22 cellular contexts compared by ENCODE assay signal in the genomic region with DNA sequence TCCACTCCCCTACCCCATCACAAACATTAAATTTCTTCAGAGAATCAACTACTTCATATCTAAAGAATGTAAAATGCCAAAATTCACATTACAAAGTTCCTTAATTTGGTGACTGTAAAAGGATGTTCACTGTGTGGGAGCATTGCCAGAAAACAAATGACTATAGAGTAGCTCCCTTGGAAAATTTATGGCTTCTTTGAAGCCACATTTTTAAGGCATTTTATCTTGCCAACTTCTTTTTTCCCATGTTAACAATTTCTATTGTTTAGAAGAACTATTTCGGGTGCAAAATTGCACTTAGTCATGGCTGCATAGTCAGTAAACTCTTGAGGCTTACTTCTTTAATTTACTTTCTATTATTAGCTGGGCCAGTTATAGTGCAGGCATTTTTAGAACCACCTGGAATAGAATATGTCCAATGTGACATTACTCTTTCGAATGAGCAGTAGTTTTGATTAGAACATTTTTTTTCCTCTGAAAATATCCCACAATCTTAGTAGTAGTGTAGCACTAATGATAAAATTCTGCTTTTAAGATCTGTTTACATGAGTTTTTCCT.
DNase-seq lines count a peak whose midpoint lies in the region; ATAC-seq and TF ChIP-seq lines count a peak whose summit lies in the region.
"Had no signal": no experiment of that assay in that cellular context is flagged by ENCODE, and none has a peak within 500 bp of the region (broad histone marks: within the 10 kb centered on the region; RNA-seq: fewer than 3 reads in every experiment).

No MANE protein-coding gene starts in this region.

- CTCF ChIA-PET in SK-N-SH (lab: Yijun Ruan, JAX) = interaction anchor here (0.6 kb wide), 1 partner anchor 441 kb away, joined by 3 read pairs; no protein-coding TSS in a partner anchor

- no peaks in the 10 kb centered on the region for H3F3A ChIP-seq in SK-N-SH (replicated peaks; ENCODE audit: insufficient read depth)
- H3F3A ChIP-seq in MM.1S (ENCODE audit: insufficient read depth, low read length) = no peaks in the 10 kb centered on the region

- H3K27me3 ChIP-seq in SK-N-SH (ENCODE audit: insufficient read depth) = no peaks in the 10 kb centered on the region
- H3K27me3 ChIP-seq in MM.1S (replicated peaks; ENCODE audit: insufficient read depth, low read length) = no peaks in the 10 kb centered on the region
- H3K27me3 ChIP-seq in esophagus muscularis mucosa = no peaks in the 10 kb centered on the region
- H3K27me3 ChIP-seq in dorsolateral prefrontal cortex = no peaks in the 10 kb centered on the region

- H3K9me3 ChIP-seq in SK-N-SH = no peaks in the 10 kb centered on the region
- H3K9me3 ChIP-seq in MM.1S (replicated peaks; ENCODE audit: insufficient read depth, low read length) = no peaks in the 10 kb centered on the region
- no peaks in the 10 kb centered on the region for H3K9me3 ChIP-seq in esophagus muscularis mucosa
- H3K9me3 ChIP-seq: HAP-1 had no signal

- no peak for TF ChIP-seq CTCF in SK-N-SH (IDR thresholded peaks at IDR 0.05)
- TF ChIP-seq CTCF in MM.1S (IDR thresholded peaks at IDR 0.05; ENCODE audit: low read length) = no peak
- no peak for TF ChIP-seq CTCF in fibroblast of the aortic adventitia (IDR thresholded peaks at IDR 0.05; ENCODE audit: insufficient read depth, low read length)
- TF ChIP-seq CTCF in esophagus muscularis mucosa (IDR thresholded peaks at IDR 0.05) = no peak
- no peak for TF ChIP-seq CTCF in dorsolateral prefrontal cortex (IDR thresholded peaks at IDR 0.05 in 54 of 56, conservative IDR thresholded peaks at IDR 0.05 in 2 of 56; ENCODE audit: low read depth in 1 of 56, partially characterized antibody in 56 of 56)

- H3K36me3 ChIP-seq in SK-N-SH (replicated peaks in 1 of 2; ENCODE audit: control insufficient read depth in 1 of 2, insufficient read depth in 2 of 2, low read length in 1 of 2) = no peaks in the 10 kb centered on the region
- no peaks in the 10 kb centered on the region for H3K36me3 ChIP-seq in MM.1S (replicated peaks; ENCODE audit: insufficient read depth, low read length)
- no peaks in the 10 kb centered on the region for H3K36me3 ChIP-seq in esophagus muscularis mucosa
- H3K36me3 ChIP-seq: HAP-1 had no signal

- intact Hi-C loops in esophagus muscularis mucosa (cut with DNase I) (no loop called here), dorsolateral prefrontal cortex (cut with DNase I) (no loop called here)

- H3K4me2 ChIP-seq in SK-N-SH = no peak overlapping the region
- H3K4me2 ChIP-seq in MM.1S (ENCODE audit: low read depth, low read length) = peak overlapping the region; percentile 31
- H3K4me2 ChIP-seq: GM23338, PC-9 had no signal

- POLR2A ChIA-PET in SK-N-SH (lab: Yijun Ruan, JAX) = no interaction called here

- H3K4me3 ChIP-seq in SK-N-SH (ENCODE audit: low read depth in 2 of 2, low read length in 1 of 2) (no peak overlapping the region), MM.1S (ENCODE audit: low read length) (no peak overlapping the region), fibroblast of the aortic adventitia (ENCODE audit: low read depth, low read length) (no peak overlapping the region), esophagus muscularis mucosa (no peak overlapping the region), dorsolateral prefrontal cortex (no peak overlapping the region)
- H3K4me3 ChIP-seq: GM23338, HAP-1, PC-9 had no signal

- no peak overlapping the region for H3K27ac ChIP-seq in SK-N-SH (ENCODE audit: low read depth in 2 of 2, low read length in 1 of 2)
- no peak overlapping the region for H3K27ac ChIP-seq in MM.1S (ENCODE audit: low read length)
- no peak overlapping the region for H3K27ac ChIP-seq in esophagus muscularis mucosa (replicated peaks in 1 of 4)
- H3K27ac ChIP-seq in dorsolateral prefrontal cortex = no peak overlapping the region
- H3K27ac ChIP-seq: 22Rv1, PC-9, RWPE1 had no signal

- TF ChIP-seq EP300 in SK-N-SH (IDR thresholded peaks at IDR 0.05; ENCODE audit: borderline replicate concordance in 1 of 2, low read depth in 1 of 2, low read length in 1 of 2) (no peak), esophagus muscularis mucosa (IDR thresholded peaks at IDR 0.05) (no peak)

- H3K9me2 ChIP-seq in SK-N-SH = no peaks in the 10 kb centered on the region
- no peaks in the 10 kb centered on the region for H3K9me2 ChIP-seq in MM.1S (replicated peaks; ENCODE audit: insufficient read depth, low read length)

- no peak for TF ChIP-seq RAD21 in SK-N-SH (IDR thresholded peaks at IDR 0.05; ENCODE audit: low read length)

- WGBS in SK-N-SH (ENCODE audit: low lambda C conversion rate) = 9% methylated on average over 2 of the region's 2 CpGs
- 17% methylated on average over 2 of the region's 2 CpGs for WGBS in esophagus muscularis mucosa

- H3K9ac ChIP-seq in SK-N-SH = no peak overlapping the region
- H3K9ac ChIP-seq in MM.1S (ENCODE audit: low read length) = no peak overlapping the region

- H3K4me1 ChIP-seq in SK-N-SH (ENCODE audit: control insufficient read depth in 1 of 2, insufficient read depth in 2 of 2, low read depth in 1 of 2, low read length in 1 of 2) (no peaks in the 10 kb centered on the region), MM.1S (ENCODE audit: low read length) (peaks cover 14% of the 10 kb centered on the region), esophagus muscularis mucosa (peaks cover 0 to 6% (median 0%) of the 10 kb centered on the region in 4 donors)
- H3K4me1 ChIP-seq: HAP-1 had no signal

- no peak for ATAC-seq in SK-N-SH treated with all-trans-retinoic acid at 6 μM for 48 hours
- ATAC-seq: CD8-positive, alpha-beta T cell; GM23338 had no signal

- H2AFZ ChIP-seq in SK-N-SH (ENCODE audit: low read depth) (no peak overlapping the region), MM.1S (ENCODE audit: low read length) (no peak overlapping the region)
- H2AFZ ChIP-seq: GM23338, PC-9 had no signal

- TF ChIP-seq POLR2A in esophagus muscularis mucosa (IDR thresholded peaks at IDR 0.05; ENCODE audit: low read depth) = no peak

- H3K79me2 ChIP-seq in SK-N-SH (ENCODE audit: insufficient read depth) (no peaks in the 10 kb centered on the region), MM.1S (ENCODE audit: low read length) (no peaks in the 10 kb centered on the region)

- DNase-seq in SK-N-SH (no peak), MM.1S (no peak), fibroblast of the aortic adventitia (ENCODE audit: low read depth) (peak; percentile 1), myocyte (ENCODE audit: low read depth) (peak; percentile 2), esophagus muscularis mucosa (ENCODE audit: extremely low spot score) (no peak), dorsolateral prefrontal cortex (no peak)
- DNase-seq in stimulated activated CD4-positive, alpha-beta T cell treated with anti-CD3 and anti-CD28 coated beads, Interleukin-15, amount 100 ng/mL, for 24 hours = no peak
- DNase-seq: AML-193; C1 segment of cervical spinal cord; Calu3; CD8-positive, alpha-beta T cell; DMS153; IMR-90; NCI-H1694; NCI-H446 treated with DMSO at 0.1 percent for 48 hours; NCI-H526 treated with DMSO at 0.1 percent for 48 hours; PC-9 had no signal

- H4K20me1 ChIP-seq in SK-N-SH (ENCODE audit: insufficient read depth) (no peaks in the 10 kb centered on the region), MM.1S (ENCODE audit: insufficient read depth, low read length) (no peaks in the 10 kb centered on the region)

TF ChIP-seq in SK-N-SH treated with all-trans-retinoic acid at 6 μM for 48 hours, 23 proteins besides CTCF, POLR2A, EP300 and RAD21 (continues in another document):
- TF ChIP-seq, protein P1, sequence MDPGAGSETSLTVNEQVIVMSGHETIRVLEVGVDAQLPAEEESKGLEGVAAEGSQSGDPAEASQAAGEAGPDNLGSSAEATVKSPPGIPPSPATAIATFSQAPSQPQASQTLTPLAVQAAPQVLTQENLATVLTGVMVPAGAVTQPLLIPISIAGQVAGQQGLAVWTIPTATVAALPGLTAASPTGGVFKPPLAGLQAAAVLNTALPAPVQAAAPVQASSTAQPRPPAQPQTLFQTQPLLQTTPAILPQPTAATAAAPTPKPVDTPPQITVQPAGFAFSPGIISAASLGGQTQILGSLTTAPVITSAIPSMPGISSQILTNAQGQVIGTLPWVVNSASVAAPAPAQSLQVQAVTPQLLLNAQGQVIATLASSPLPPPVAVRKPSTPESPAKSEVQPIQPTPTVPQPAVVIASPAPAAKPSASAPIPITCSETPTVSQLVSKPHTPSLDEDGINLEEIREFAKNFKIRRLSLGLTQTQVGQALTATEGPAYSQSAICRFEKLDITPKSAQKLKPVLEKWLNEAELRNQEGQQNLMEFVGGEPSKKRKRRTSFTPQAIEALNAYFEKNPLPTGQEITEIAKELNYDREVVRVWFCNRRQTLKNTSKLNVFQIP (CRISPR knock-in tag; IDR thresholded peaks at IDR 0.05; ENCODE audit: borderline replicate concordance, low read depth) = no peak
- TF ChIP-seq ISL1 (CRISPR knock-in tag; IDR thresholded peaks at IDR 0.05) (peak; percentile 91), ZNF8 (CRISPR knock-in tag; IDR thresholded peaks at IDR 0.05) (no peak)

TF ChIP-seq in SK-N-SH, 30 proteins besides CTCF, POLR2A, EP300 and RAD21:
- no peak for TF ChIP-seq RFX5 (IDR thresholded peaks at IDR 0.05; ENCODE audit: low read length)

Comparison
In these comparisons a context has a peak if more than half of its experiments do, and no peak if none do; other contexts are left out.
1. DNase-seq: peak in fibroblast of the aortic adventitia (single experiment) and myocyte (single experiment); none in SK-N-SH (single experiment), MM.1S (single experiment), stimulated activated CD4-positive, alpha-beta T cell treated with anti-CD3 and anti-CD28 coated beads, Interleukin-15, amount 100 ng/mL, for 24 hours (single experiment), esophagus muscularis mucosa (single experiment) and dorsolateral prefrontal cortex (0 of 10).